In the genomic region with DNA sequence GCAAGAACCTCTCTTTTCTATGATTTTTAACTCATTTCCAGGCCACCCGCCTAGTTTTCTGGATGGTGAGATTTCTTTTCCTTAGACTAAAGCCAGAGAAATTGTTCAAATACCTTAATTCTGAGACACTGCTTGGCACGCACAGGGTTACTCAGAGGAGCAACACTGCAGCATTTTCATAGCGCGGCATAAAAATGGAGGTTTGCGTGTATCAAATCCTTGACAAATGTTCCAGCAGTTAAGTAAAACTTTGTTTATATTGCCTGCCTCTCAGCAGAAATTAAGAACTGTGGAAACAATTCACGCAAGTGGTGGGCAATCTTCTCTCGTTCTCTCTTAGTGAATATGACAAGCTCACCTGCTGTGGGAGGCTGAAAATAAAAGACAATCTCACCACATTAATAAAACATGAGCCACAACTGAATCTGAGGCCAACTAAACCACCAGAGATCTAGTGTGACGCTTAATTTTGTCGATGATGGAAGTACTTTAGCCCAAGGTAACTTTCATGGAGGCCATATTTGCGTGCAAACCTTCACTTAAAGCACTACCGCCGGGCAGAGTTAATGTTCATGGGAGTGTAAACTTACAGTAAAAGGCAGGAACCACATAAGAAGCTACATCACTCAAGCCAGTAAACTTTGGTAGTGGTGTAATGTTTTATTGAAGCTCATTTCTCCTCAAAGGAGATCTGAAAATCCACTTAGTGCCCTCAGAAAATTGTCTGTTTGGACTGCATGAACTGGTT, we compare ENCODE assay signal across 12 cellular contexts.
DNase-seq lines count a peak whose midpoint lies in the region; ATAC-seq and TF ChIP-seq lines count a peak whose summit lies in the region.
"Had no signal": no experiment of that assay in that cellular context is flagged by ENCODE, and none has a peak within 500 bp of the region (broad histone marks: within the 10 kb centered on the region; RNA-seq: fewer than 3 reads in every experiment).

No MANE protein-coding gene starts in this region.

- peaks cover 39% of the 10 kb centered on the region for H3K4me1 ChIP-seq in skeletal muscle satellite cell (ENCODE audit: control insufficient read depth, insufficient read depth, low read length)

- no peaks in the 10 kb centered on the region for H3K36me3 ChIP-seq in skeletal muscle satellite cell (ENCODE audit: insufficient read depth, low read length)

- no peaks in the 10 kb centered on the region for H3K27me3 ChIP-seq in skeletal muscle satellite cell (ENCODE audit: control insufficient read depth, insufficient read depth, low read length)

- peak overlapping the region; percentile 76 for H3K4me2 ChIP-seq in skeletal muscle satellite cell (ENCODE audit: low read length)

- H3K4me3 ChIP-seq in fibroblast of pulmonary artery (replicated peaks; ENCODE audit: low read depth, low read length) (no peak overlapping the region), skeletal muscle satellite cell (ENCODE audit: low read length) (peak overlapping the region; percentile 50)

- no peak for ATAC-seq in HG03097 (IDR thresholded peaks at IDR 0.05; ENCODE audit: low FRiP score, unreplicated experiment)
- ATAC-seq in GM18511 (IDR thresholded peaks at IDR 0.05; ENCODE audit: unreplicated experiment): no peak

- DNase-seq in DMS53 (lab: John Stamatoyannopoulos, UW) (peak; percentile 46), DMS53 treated with DMSO at 0.1 percent for 48 hours (lab: John Stamatoyannopoulos, UW; ENCODE audit: unreplicated experiment) (no peak), SK-MEL-5 (ENCODE audit: low read depth, low spot score) (peak; percentile 62), fibroblast of pulmonary artery (ENCODE audit: low read depth) (peak; percentile 87), 8988T (no peak)
- DNase-seq: activated T-cell treated with anti-CD3 and anti-CD28 coated beads, Interleukin-2, amount 50 U/mL, for 48 hours; DMS79 treated with DMSO at 0.1 percent for 48 hours; NCI-H1694 treated with DMSO at 0.1 percent for 48 hours; stimulated activated CD8-positive, alpha-beta memory T cell treated with anti-CD3 and anti-CD28 coated beads, Interleukin-4, amount 100 ng/mL, for 48 hours had no signal

- H3K9me3 ChIP-seq in skeletal muscle satellite cell (replicated peaks; ENCODE audit: low read length): no peaks in the 10 kb centered on the region

- H3K9ac ChIP-seq in skeletal muscle satellite cell (ENCODE audit: low read depth, low read length): peak overlapping the region; percentile 86

- no peak for TF ChIP-seq CTCF in fibroblast of pulmonary artery (IDR thresholded peaks at IDR 0.05; ENCODE audit: low read length, missing control alignments)

- in situ Hi-C loops in SK-MEL-5 (cut with HindIII; ENCODE audit: low pct_unique_long_range_greater_than_20kb, low sequenced_read_pairs): no loop called here

Comparison
In these comparisons a context has a peak if more than half of its experiments do, and no peak if none do; other contexts are left out.
1. DNase-seq: peak in DMS53 (single experiment), SK-MEL-5 (single experiment) and fibroblast of pulmonary artery (single experiment); none in DMS53 treated with DMSO at 0.1 percent for 48 hours (single experiment) and 8988T (single experiment).